ENCODE assay signal across 20 cellular contexts in the genomic region with DNA sequence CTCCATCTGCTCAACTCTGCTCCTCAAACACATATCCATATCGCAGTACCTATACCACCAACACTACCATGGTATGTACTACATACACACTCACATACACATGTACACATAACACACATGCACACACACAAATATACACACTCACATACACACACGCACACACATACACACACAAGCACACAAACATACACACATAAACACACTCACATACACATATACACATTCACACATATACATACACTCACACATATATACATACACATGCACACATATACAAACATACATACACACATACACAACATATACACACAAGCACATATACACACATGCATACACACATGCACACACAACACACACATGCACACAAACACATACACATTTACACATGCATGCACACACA.
"Had no signal": no experiment of that assay in that cellular context is flagged by ENCODE, and none has a peak within 500 bp of the region (broad histone marks: within the 10 kb centered on the region; RNA-seq: fewer than 3 reads in every experiment).

No MANE protein-coding gene starts in this region.

- H3K9ac ChIP-seq: neural progenitor cell, parathyroid adenoma had no signal

- H3K36me3 ChIP-seq: neural progenitor cell, suprapubic skin, transverse colon, vagina had no signal

- H3K4me2 ChIP-seq: neural progenitor cell, smooth muscle cell had no signal

- H3K9me3 ChIP-seq: transverse colon, vagina had no signal

- ATAC-seq: effector memory CD8-positive, alpha-beta T cell; left lobe of liver; sciatic nerve; stimulated activated naive CD8-positive, alpha-beta T cell treated with anti-CD3 and anti-CD28 coated beads, Interleukin-15, amount 100 ng/mL, for 72 hours had no signal

- H3K4me1 ChIP-seq: neural progenitor cell, parathyroid adenoma, suprapubic skin, transverse colon, vagina had no signal

- H3K4me3 ChIP-seq: lung, neural progenitor cell, smooth muscle cell, suprapubic skin, transverse colon, vagina had no signal

- DNase-seq: cortex of kidney; effector memory CD8-positive, alpha-beta T cell; kidney; naive B cell; stimulated activated CD4-positive, alpha-beta T cell treated with anti-CD3 and anti-CD28 coated beads, Interleukin-12 subunit alpha, Interleukin-12 subunit beta, amount 100 ng/mL, for 4 hours; stimulated activated CD4-positive, alpha-beta T cell treated with anti-CD3 and anti-CD28 coated beads, Interleukin-1b, Interleukin-23, amount 100 ng/mL, for 48 hours; stimulated activated CD4-positive, alpha-beta T cell treated with anti-CD3 and anti-CD28 coated beads, Interleukin-4, amount 100 ng/mL, for 1 hour; stimulated activated CD8-positive, alpha-beta memory T cell treated with anti-CD3 and anti-CD28 coated beads, Interleukin-4, amount 100 ng/mL, for 48 hours; stimulated activated naive CD4-positive, alpha-beta T cell; stimulated activated naive CD8-positive, alpha-beta T cell treated with anti-CD3 and anti-CD28 coated beads, Interleukin-15, amount 100 ng/mL, for 72 hours; transverse colon had no signal

- H3K27me3 ChIP-seq: neural progenitor cell, suprapubic skin, transverse colon, vagina had no signal

- FAIRE-seq: frontal cortex, kidney had no signal

- H3K79me2 ChIP-seq: parathyroid adenoma had no signal

- H2AFZ ChIP-seq: neural progenitor cell, parathyroid adenoma had no signal

- H3K27ac ChIP-seq: neural progenitor cell, parathyroid adenoma, suprapubic skin, transverse colon, vagina had no signal
